ENCODE assay signal across 16 cellular contexts in genomic region chr2:233981574-233982420, GRCh38.
DNase-seq lines count a peak whose midpoint lies in the region; ATAC-seq and TF ChIP-seq lines count a peak whose summit lies in the region.
"Had no signal": no experiment of that assay in that cellular context is flagged by ENCODE, and none has a peak within 500 bp of the region (broad histone marks: within the 10 kb centered on the region; RNA-seq: fewer than 3 reads in every experiment).

No MANE protein-coding gene starts in this region.

- TF ChIP-seq CTCF in HFFc6 (IDR thresholded peaks at IDR 0.05): no peak

- DNase-seq in HFFc6: no peak
- peak; percentile 46 for DNase-seq in SK-MEL-5 (ENCODE audit: low read depth, low spot score)
- DNase-seq in glomerular visceral epithelial cell (ENCODE audit: extremely low spot score): peak; percentile 78
- DNase-seq in NCI-H2081 treated with DMSO at 0.1 percent for 48 hours (lab: John Stamatoyannopoulos, UW): no peak
- no peak for DNase-seq in NCI-H2029 (lab: John Stamatoyannopoulos, UW)
- DNase-seq: activated CD4-positive, alpha-beta T cell treated with anti-CD3 and anti-CD28 coated beads, Interleukin-2, amount 50 U/mL, for 4 hours; activated T-cell treated with anti-CD3 and anti-CD28 coated beads, Interleukin-2, amount 50 U/mL, for 24 hours; gastrocnemius medialis; Kasumi-1; naive thymus-derived CD4-positive, alpha-beta T cell; posterior cingulate gyrus had no signal

- in situ Hi-C loops in SK-MEL-5 (cut with HindIII; ENCODE audit: low pct_unique_long_range_greater_than_20kb, low sequenced_read_pairs): no loop called here

- H3K9me3 Mint-ChIP-seq in HFFc6: no peaks in the 10 kb centered on the region
- H3K9me3 Mint-ChIP-seq in activated T-helper 17 cell treated with anti-CD3 and anti-CD28 coated beads, Interleukin-2, amount 50 U/mL, for 72 hours: peaks cover 3% of the 10 kb centered on the region

- peak overlapping the region; percentile 38 for H3K4me2 ChIP-seq in skeletal muscle satellite cell (ENCODE audit: low read length)

- no peaks in the 10 kb centered on the region for H3K9me3 ChIP-seq in skeletal muscle satellite cell (replicated peaks; ENCODE audit: low read length)
- H3K9me3 ChIP-seq: gastrocnemius medialis, thoracic aorta had no signal

- peak overlapping the region; percentile 25 for H3K4me3 ChIP-seq in skeletal muscle satellite cell (ENCODE audit: low read length)
- H3K4me3 ChIP-seq: gastrocnemius medialis, lung, thoracic aorta had no signal

- peaks cover 10% of the 10 kb centered on the region; the same call in 1 of the 2 replicates for H3K36me3 Mint-ChIP-seq in HFFc6 (ENCODE audit: low read depth)
- H3K36me3 Mint-ChIP-seq in activated T-helper 17 cell treated with anti-CD3 and anti-CD28 coated beads, Interleukin-2, amount 50 U/mL, for 72 hours (ENCODE audit: low read depth): no peaks in the 10 kb centered on the region

- H3K4me1 ChIP-seq in skeletal muscle satellite cell (ENCODE audit: control insufficient read depth, insufficient read depth, low read length): peaks cover 33% of the 10 kb centered on the region
- H3K4me1 ChIP-seq: gastrocnemius medialis had no signal

- peak overlapping the region; percentile 65 for H3K4me3 Mint-ChIP-seq in HFFc6
- no peak overlapping the region for H3K4me3 Mint-ChIP-seq in activated T-helper 17 cell treated with anti-CD3 and anti-CD28 coated beads, Interleukin-2, amount 50 U/mL, for 72 hours
- H3K4me3 Mint-ChIP-seq: activated T-cell treated with anti-CD3 and anti-CD28 coated beads, Interleukin-2, amount 50 U/mL, for 24 hours; naive thymus-derived CD4-positive, alpha-beta T cell had no signal

- H3K27me3 Mint-ChIP-seq in HFFc6 (ENCODE audit: insufficient read depth): no peaks in the 10 kb centered on the region; the same call in 1 of the 2 replicates
- H3K27me3 Mint-ChIP-seq in activated T-helper 17 cell treated with anti-CD3 and anti-CD28 coated beads, Interleukin-2, amount 50 U/mL, for 72 hours: no peaks in the 10 kb centered on the region
- H3K27me3 Mint-ChIP-seq: activated T-cell treated with anti-CD3 and anti-CD28 coated beads, Interleukin-2, amount 50 U/mL, for 24 hours had no signal

- H3K9ac ChIP-seq in skeletal muscle satellite cell (ENCODE audit: low read depth, low read length): peak overlapping the region; percentile 47

- no peaks in the 10 kb centered on the region for H3K27me3 ChIP-seq in skeletal muscle satellite cell (ENCODE audit: control insufficient read depth, insufficient read depth, low read length)
- H3K27me3 ChIP-seq: gastrocnemius medialis had no signal

- H3K4me1 Mint-ChIP-seq in HFFc6 (ENCODE audit: low read depth): peaks cover 61% of the 10 kb centered on the region
- H3K4me1 Mint-ChIP-seq in activated T-helper 17 cell treated with anti-CD3 and anti-CD28 coated beads, Interleukin-2, amount 50 U/mL, for 72 hours: no peaks in the 10 kb centered on the region

- H3K36me3 ChIP-seq in skeletal muscle satellite cell (ENCODE audit: insufficient read depth, low read length): no peaks in the 10 kb centered on the region
- H3K36me3 ChIP-seq: gastrocnemius medialis, thoracic aorta had no signal

- ATAC-seq in activated T-helper 17 cell treated with anti-CD3 and anti-CD28 coated beads, Interleukin-2, amount 50 U/mL, for 72 hours (replicated peaks): no peak
- ATAC-seq: gastrocnemius medialis; naive thymus-derived CD4-positive, alpha-beta T cell had no signal

- peak overlapping the region; percentile 85 for H3K27ac Mint-ChIP-seq in HFFc6
- H3K27ac Mint-ChIP-seq in activated T-helper 17 cell treated with anti-CD3 and anti-CD28 coated beads, Interleukin-2, amount 50 U/mL, for 72 hours: no peak overlapping the region
- H3K27ac Mint-ChIP-seq: activated naive CD4-positive, alpha-beta T cell treated with anti-CD3 and anti-CD28 coated beads, Interleukin-2, amount 50 U/mL, for 72 hours; activated T-cell treated with anti-CD3 and anti-CD28 coated beads, Interleukin-2, amount 50 U/mL, for 24 hours had no signal

Comparison
In these comparisons a context has a peak if more than half of its experiments do, and no peak if none do; other contexts are left out.
1. DNase-seq: peak in SK-MEL-5 (single experiment) and glomerular visceral epithelial cell (single experiment); none in HFFc6 (single experiment), NCI-H2081 treated with DMSO at 0.1 percent for 48 hours (single experiment) and NCI-H2029 (single experiment).